ENCODE assay signal across 16 cellular contexts in genomic region chr20:10125757-10126156, GRCh38.
DNase-seq lines count a peak whose midpoint lies in the region; ATAC-seq and TF ChIP-seq lines count a peak whose summit lies in the region.
"Had no signal": no experiment of that assay in that cellular context is flagged by ENCODE, and none has a peak within 500 bp of the region (broad histone marks: within the 10 kb centered on the region; RNA-seq: fewer than 3 reads in every experiment).

No MANE protein-coding gene starts in this region.

- no peak overlapping the region for H3K56ac ChIP-seq in IMR-90 (ENCODE audit: extremely low read depth, insufficient read depth, low read length)

- no peak overlapping the region for H2BK5ac ChIP-seq in IMR-90 (ENCODE audit: low read depth, low read length, poor library complexity, severe bottlenecking)

- no peaks in the 10 kb centered on the region for H3K4me1 ChIP-seq in IMR-90 (ENCODE audit: control insufficient read depth, insufficient read depth, low read length)
- no peaks in the 10 kb centered on the region for H3K4me1 ChIP-seq in PC-9 (replicated peaks; ENCODE audit: insufficient read depth)
- H3K4me1 ChIP-seq: BLaER1 treated with 17β-estradiol and CSF1 and Interleukin-3, amounts not matched to agents 10 nM and 100 nM; HAP-1; SJSA1 had no signal

- peaks cover 5% of the 10 kb centered on the region; the same call in 1 of the 2 replicates for H3K27me3 ChIP-seq in IMR-90 (ENCODE audit: control insufficient read depth, insufficient read depth, low read length)
- H3K27me3 ChIP-seq in PC-9 (ENCODE audit: insufficient read depth, low read depth): 0 out of 2 replicates have a peak, but pooled peaks cover 6% of the 10 kb centered on the region
- H3K27me3 ChIP-seq: BLaER1 treated with 17β-estradiol and CSF1 and Interleukin-3, amounts not matched to agents 10 nM and 100 nM; SJSA1 had no signal

- no peak overlapping the region for H4K5ac ChIP-seq in IMR-90 (ENCODE audit: low read depth, low read length)

- ATAC-seq in IMR-90 (ENCODE audit: low read depth): peak; percentile 60; the same call in 1 of the 2 replicates
- ATAC-seq: GM12878 had no signal

- H3K4me3 ChIP-seq in IMR-90 (ENCODE audit: insufficient read depth, low read depth, low read length) (no peak overlapping the region), foreskin fibroblast (ENCODE audit: low read depth in 1 of 2, low read length in 2 of 2) (no peak overlapping the region), PC-9 (no peak overlapping the region)
- H3K4me3 ChIP-seq: BLaER1 treated with 17β-estradiol and CSF1 and Interleukin-3, amounts not matched to agents 10 nM and 100 nM; GM12878; HAP-1; SJSA1 had no signal

- H2BK120ac ChIP-seq in IMR-90 (ENCODE audit: low read depth, low read length): no peak overlapping the region

- no peak overlapping the region for H4K8ac ChIP-seq in IMR-90 (ENCODE audit: low read depth in 2 of 2, low read length in 2 of 2)

- H3K36me3 Mint-ChIP-seq in MCF 10A (ENCODE audit: insufficient read depth, unreplicated experiment): no peaks in the 10 kb centered on the region

- H3K23ac ChIP-seq in IMR-90 (ENCODE audit: low read depth, low read length): no peak overlapping the region

- H3K4me1 Mint-ChIP-seq in MCF 10A (ENCODE audit: insufficient read depth, unreplicated experiment): no peaks in the 10 kb centered on the region

- H3K4me3 Mint-ChIP-seq in MCF 10A (ENCODE audit: unreplicated experiment): no peak overlapping the region

- WGBS in IMR-90 (ENCODE audit: extremely low coverage in 2 of 2, insufficient read length in 1 of 2), 2 experiments: no CpG with 5 or more reads among the region's 1 CpG

- in situ Hi-C loops in IMR-90 (cut with MboI; ENCODE audit: low sequenced_read_pairs): no loop called here

- no peaks in the 10 kb centered on the region for H3K79me2 ChIP-seq in PC-9 (ENCODE audit: low read depth)

- H3K27me3 Mint-ChIP-seq in MCF 10A (ENCODE audit: insufficient read depth, unreplicated experiment): peaks cover 25% of the 10 kb centered on the region

- H3K36me3 ChIP-seq in IMR-90 (ENCODE audit: control insufficient read depth, insufficient read depth, low read length) (no peaks in the 10 kb centered on the region), PC-9 (ENCODE audit: low read depth) (no peaks in the 10 kb centered on the region)
- H3K36me3 ChIP-seq: HAP-1, SJSA1 had no signal

- peak; percentile 21 for DNase-seq in IMR-90
- DNase-seq in amniotic epithelial cell (ENCODE audit: low read depth): peak; percentile 81
- DNase-seq in foreskin fibroblast: peak; percentile 44 to 73
- no peak for DNase-seq in NOMO-1 treated with DMSO at 0.1 percent for 48 hours (lab: John Stamatoyannopoulos, UW; ENCODE audit: unreplicated experiment)
- DNase-seq in PC-9: no peak
- DNase-seq in CD1c-positive myeloid dendritic cell (ENCODE audit: extremely low spot score): no peak
- no peak for DNase-seq in MCF 10A (ENCODE audit: unreplicated experiment)
- DNase-seq: NCI-H1092 treated with DMSO at 0.1 percent for 48 hours, NCI-H1694, NCI-H446 treated with DMSO at 0.1 percent for 48 hours, NCI-H748 treated with DMSO at 0.1 percent for 48 hours had no signal

- TF ChIP-seq CTCF in IMR-90 (conservative IDR thresholded peaks at IDR 0.05; ENCODE audit: low read depth, low read length) (no peak), foreskin fibroblast (IDR thresholded peaks at IDR 0.05; ENCODE audit: low read depth, low read length) (no peak), PC-9 (conservative IDR thresholded peaks at IDR 0.05) (no peak), MCF 10A (IDR thresholded peaks at IDR 0.05; ENCODE audit: unreplicated experiment) (no peak)

- H3K27ac ChIP-seq in IMR-90 (ENCODE audit: insufficient read depth, low read length) (no peak overlapping the region), PC-9 (no peak overlapping the region)
- H3K27ac ChIP-seq: BLaER1 treated with 17β-estradiol and CSF1 and Interleukin-3, amounts not matched to agents 10 nM and 100 nM; RWPE1; SJSA1 had no signal

- POLR2A ChIA-PET in IMR-90 (lab: Charles Lee; ENCODE audit: unreplicated experiment): no interaction called here
- POLR2A ChIA-PET in PC-9 (lab: Charles Lee; ENCODE audit: unreplicated experiment): no interaction called here
- POLR2A ChIA-PET in MCF 10A (lab: Yijun Ruan, JAX): interaction anchor here (1.2 kb wide), 1 partner anchor 309 kb away, joined by 4 read pairs; the partner anchor contains the start of gene MKKS

- no peaks in the 10 kb centered on the region for H3K9me1 ChIP-seq in IMR-90 (ENCODE audit: insufficient read depth, low read length)

- H3K18ac ChIP-seq in IMR-90 (ENCODE audit: low read depth, low read length): no peak overlapping the region

- no peak overlapping the region for H2BK15ac ChIP-seq in IMR-90 (ENCODE audit: low read depth, low read length)

- no peak for TF ChIP-seq POLR2A in IMR-90 (IDR thresholded peaks at IDR 0.05; ENCODE audit: low read depth, low read length)

- no peaks in the 10 kb centered on the region for H3F3A ChIP-seq in PC-9 (ENCODE audit: insufficient read depth, low read depth)

- H3K14ac ChIP-seq in IMR-90 (replicated peaks; ENCODE audit: low read depth, low read length): no peak overlapping the region

- TF ChIP-seq RAD21 in IMR-90 (IDR thresholded peaks at IDR 0.05; ENCODE audit: low read length): no peak

- H3K27ac Mint-ChIP-seq in MCF 10A (ENCODE audit: low read depth, unreplicated experiment): no peak overlapping the region

- no peaks in the 10 kb centered on the region for H4K20me1 ChIP-seq in IMR-90 (ENCODE audit: insufficient read depth, low read length)
- H4K20me1 ChIP-seq in PC-9 (ENCODE audit: insufficient read depth): no peaks in the 10 kb centered on the region
- H4K20me1 ChIP-seq: BLaER1 treated with 17β-estradiol and CSF1 and Interleukin-3, amounts not matched to agents 10 nM and 100 nM had no signal

- intact Hi-C loops in IMR-90 (cut with micrococcal nuclease): no loop called here
- intact Hi-C loops in PC-9 (cut with micrococcal nuclease; ENCODE audit: unreplicated experiment): no loop called here
- intact Hi-C loops in MCF 10A (cut with micrococcal nuclease): no loop called here

- no peak overlapping the region for H2BK20ac ChIP-seq in IMR-90 (ENCODE audit: low read depth, low read length)

- no peak overlapping the region for H3K9ac ChIP-seq in IMR-90 (ENCODE audit: low read depth, low read length)
- H3K9ac ChIP-seq: BLaER1 treated with 17β-estradiol and CSF1 and Interleukin-3, amounts not matched to agents 10 nM and 100 nM had no signal

- H3K9me3 ChIP-seq in IMR-90 (ENCODE audit: control insufficient read depth, insufficient read depth, low read length) (no peaks in the 10 kb centered on the region), PC-9 (ENCODE audit: insufficient read depth, low read depth) (no peaks in the 10 kb centered on the region; the same call in 1 of the 2 replicates)

- BruUV-seq in IMR-90 (replicated peaks; lab: Mats Ljungman, UMichigan) (no TSS peak), PC-9 (replicated peaks; lab: Mats Ljungman, UMichigan) (no TSS peak), MCF 10A (replicated peaks; lab: Mats Ljungman, UMichigan) (no TSS peak)

- no peaks in the 10 kb centered on the region for H3K79me1 ChIP-seq in IMR-90 (ENCODE audit: low read depth in 1 of 2, low read length in 2 of 2)

- no peak overlapping the region for H3K4ac ChIP-seq in IMR-90 (ENCODE audit: low read depth, low read length)

- dilution Hi-C loops in IMR-90 (cut with HindIII; ENCODE audit: low sequenced_read_pairs, unreplicated experiment): no loop called here

- H2AK5ac ChIP-seq in IMR-90 (ENCODE audit: low read depth, low read length): no peak overlapping the region

- CTCF ChIA-PET in IMR-90 (lab: Yijun Ruan, JAX) (no interaction called here), PC-9 (lab: Charles Lee) (no interaction called here), MCF 10A (lab: Yijun Ruan, JAX) (interaction anchor here (0.5 to 0.6 kb wide), 2 partner anchors 26 to 29 kb away, joined by 3 read pairs; no protein-coding TSS in a partner anchor)

- peaks cover 15% of the 10 kb centered on the region for H3K9me3 Mint-ChIP-seq in MCF 10A (ENCODE audit: unreplicated experiment)

- no peak overlapping the region for H4K91ac ChIP-seq in IMR-90 (ENCODE audit: insufficient read depth, low read depth, low read length)

- no peak overlapping the region for H2AFZ ChIP-seq in IMR-90 (replicated peaks; ENCODE audit: low read length, poor library complexity)
- H2AFZ ChIP-seq in PC-9: no peak overlapping the region

- H3K4me2 ChIP-seq in IMR-90 (ENCODE audit: low read depth, low read length) (no peak overlapping the region), PC-9 (no peak overlapping the region)
- H3K4me2 ChIP-seq: BLaER1 treated with 17β-estradiol and CSF1 and Interleukin-3, amounts not matched to agents 10 nM and 100 nM had no signal

- no peak overlapping the region for H2AK9ac ChIP-seq in IMR-90 (replicated peaks; ENCODE audit: low read depth, low read length, poor library complexity)

- no peaks in the 10 kb centered on the region for H3K9me2 ChIP-seq in PC-9 (ENCODE audit: insufficient read depth)

TF ChIP-seq in IMR-90, 13 proteins besides CTCF, POLR2A, EP300 and RAD21 (continues in another document):
- TF ChIP-seq SMC3 (IDR thresholded peaks at IDR 0.05; ENCODE audit: low read depth, low read length) (no peak), FOS (IDR thresholded peaks at IDR 0.05; ENCODE audit: low read depth, low read length) (no peak), NFE2L2 (IDR thresholded peaks at IDR 0.05; ENCODE audit: low read depth, low read length) (no peak), CEBPB (IDR thresholded peaks at IDR 0.05; ENCODE audit: low read depth, low read length) (no peak), MAZ (IDR thresholded peaks at IDR 0.05; ENCODE audit: borderline replicate concordance, low read depth, low read length) (no peak), RFX5 (IDR thresholded peaks at IDR 0.05; ENCODE audit: low read depth, low read length) (no peak), USF2 (IDR thresholded peaks at IDR 0.05; ENCODE audit: low read depth, low read length) (no peak), ELK1 (IDR thresholded peaks at IDR 0.05; ENCODE audit: borderline replicate concordance, low read depth, low read length) (no peak)

Comparison
In these comparisons a context has a peak if more than half of its experiments do, and no peak if none do; other contexts are left out.
1. DNase-seq: peak in IMR-90 (single experiment), amniotic epithelial cell (single experiment) and foreskin fibroblast (2 of 2); none in NOMO-1 treated with DMSO at 0.1 percent for 48 hours (single experiment), PC-9 (0 of 2), CD1c-positive myeloid dendritic cell (single experiment) and MCF 10A (single experiment).